2 cellular contexts compared by ENCODE assay signal in genomic region chr6:33676416-33677152, GRCh38.
TF ChIP-seq lines count a peak whose summit lies in the region.

No MANE protein-coding gene starts in this region.

TF ChIP-seq in SK-N-SH, 30 proteins besides CTCF, POLR2A, EP300 and RAD21 (continued from another document):
- no peak for TF ChIP-seq ZBTB33 (IDR thresholded peaks at IDR 0.05; ENCODE audit: borderline replicate concordance, low read depth)
- TF ChIP-seq TCF12 (IDR thresholded peaks at IDR 0.05) = no peak
- no peak for TF ChIP-seq USF2 (IDR thresholded peaks at IDR 0.05; ENCODE audit: borderline replicate concordance, low read depth, low read length)
- TF ChIP-seq RFX5 (IDR thresholded peaks at IDR 0.05; ENCODE audit: low read length) = no peak
- no peak for TF ChIP-seq TEAD4 (IDR thresholded peaks at IDR 0.05; ENCODE audit: borderline replicate concordance, insufficient read depth)
- no peak for TF ChIP-seq TAF1 (IDR thresholded peaks at IDR 0.05; ENCODE audit: borderline replicate concordance, low read depth, low read length)
- no peak for TF ChIP-seq ELF1 (IDR thresholded peaks at IDR 0.05)
- no peak for TF ChIP-seq RCOR1 (IDR thresholded peaks at IDR 0.05; ENCODE audit: low read length)
- TF ChIP-seq MEF2A (IDR thresholded peaks at IDR 0.05; ENCODE audit: borderline replicate concordance, low read depth) = no peak
- TF ChIP-seq JUND (IDR thresholded peaks at IDR 0.05) = no peak
- TF ChIP-seq YY1 (IDR thresholded peaks at IDR 0.05; ENCODE audit: low read depth) = no peak
- no peak for TF ChIP-seq USF1 (IDR thresholded peaks at IDR 0.05; ENCODE audit: borderline replicate concordance, low read depth)
- TF ChIP-seq NFIC (IDR thresholded peaks at IDR 0.05; ENCODE audit: borderline replicate concordance) = no peak

TF ChIP-seq in SK-N-SH treated with all-trans-retinoic acid at 6 μM for 48 hours, 23 proteins besides CTCF, POLR2A, EP300 and RAD21 (continued from another document):
- TF ChIP-seq, protein P1, sequence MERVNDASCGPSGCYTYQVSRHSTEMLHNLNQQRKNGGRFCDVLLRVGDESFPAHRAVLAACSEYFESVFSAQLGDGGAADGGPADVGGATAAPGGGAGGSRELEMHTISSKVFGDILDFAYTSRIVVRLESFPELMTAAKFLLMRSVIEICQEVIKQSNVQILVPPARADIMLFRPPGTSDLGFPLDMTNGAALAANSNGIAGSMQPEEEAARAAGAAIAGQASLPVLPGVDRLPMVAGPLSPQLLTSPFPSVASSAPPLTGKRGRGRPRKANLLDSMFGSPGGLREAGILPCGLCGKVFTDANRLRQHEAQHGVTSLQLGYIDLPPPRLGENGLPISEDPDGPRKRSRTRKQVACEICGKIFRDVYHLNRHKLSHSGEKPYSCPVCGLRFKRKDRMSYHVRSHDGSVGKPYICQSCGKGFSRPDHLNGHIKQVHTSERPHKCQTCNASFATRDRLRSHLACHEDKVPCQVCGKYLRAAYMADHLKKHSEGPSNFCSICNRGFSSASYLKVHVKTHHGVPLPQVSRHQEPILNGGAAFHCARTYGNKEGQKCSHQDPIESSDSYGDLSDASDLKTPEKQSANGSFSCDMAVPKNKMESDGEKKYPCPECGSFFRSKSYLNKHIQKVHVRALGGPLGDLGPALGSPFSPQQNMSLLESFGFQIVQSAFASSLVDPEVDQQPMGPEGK (CRISPR knock-in tag; IDR thresholded peaks at IDR 0.05; ENCODE audit: borderline replicate concordance) = no peak
